4 cellular contexts compared by ENCODE assay signal in genomic region chr18:26593365-26594320, GRCh38.
TF ChIP-seq lines count a peak whose summit lies in the region.

No MANE protein-coding gene starts in this region.

TF ChIP-seq in SK-N-SH, 30 proteins besides CTCF, POLR2A, EP300 and RAD21 (continued from another document):
- peak; percentile 56; the same call in 1 of the 2 replicates for TF ChIP-seq REST (IDR thresholded peaks at IDR 0.05; ENCODE audit: low read depth, low read length)

TF ChIP-seq in SK-N-SH treated with all-trans-retinoic acid at 6 μM for 48 hours, 23 proteins besides CTCF, POLR2A, EP300 and RAD21:
- no peak for TF ChIP-seq TSHZ2 (CRISPR knock-in tag; IDR thresholded peaks at IDR 0.05)

TF ChIP-seq in HEK293, 187 proteins besides CTCF, POLR2A, EP300 and RAD21 (continued from another document):
- TF ChIP-seq ZNF362 (tag by site-specific recombination; IDR thresholded peaks at IDR 0.05) (no peak), REST (tag by site-specific recombination; IDR thresholded peaks at IDR 0.05) (peak; percentile 77), ZNF513 (tag by site-specific recombination; IDR thresholded peaks at IDR 0.05) (peak; percentile 98)
TF ChIP-seq in HEK293: peak in this region for 4.

TF ChIP-seq in H1, 55 proteins besides CTCF, POLR2A, EP300 and RAD21 (continued from another document):
- TF ChIP-seq PHF8 (conservative IDR thresholded peaks at IDR 0.05; ENCODE audit: low read depth, low read length): no peak
- no peak for TF ChIP-seq SIX5 (IDR thresholded peaks at IDR 0.05; ENCODE audit: low read depth, low read length)
- no peak for TF ChIP-seq HDAC2 (IDR thresholded peaks at IDR 0.05; ENCODE audit: borderline replicate concordance in 1 of 2, low read depth in 2 of 2, low read length in 2 of 2)
- TF ChIP-seq CHD2 (IDR thresholded peaks at IDR 0.05; ENCODE audit: low read length): no peak
- no peak for TF ChIP-seq RXRA (IDR thresholded peaks at IDR 0.05; ENCODE audit: insufficient read depth, low read depth, low read length)
- no peak for TF ChIP-seq KDM4A (IDR thresholded peaks at IDR 0.05; ENCODE audit: low read depth, low read length, severe bottlenecking)
